In genomic region chr10:132307823-132308587, GRCh38 we compare ENCODE assay signal across 8 cellular contexts. TPM values are rescaled to one million over a fixed set of nuclear protein-coding genes. Genes with fewer than 3 reads are reported as not detected.
DNase-seq lines count a peak whose midpoint lies in the region; ATAC-seq, FAIRE-seq and TF ChIP-seq lines count a peak whose summit lies in the region.

TSS of gene STK32C (minus strand) at chr10:132307950. CDS start at chr10:132307833, 117 bp downstream.

- H3K9me3 ChIP-seq in MM.1S (replicated peaks; ENCODE audit: insufficient read depth, low read length), result no peaks in the 10 kb centered on the region
- H3K9me3 ChIP-seq in psoas muscle, result no peaks in the 10 kb centered on the region
- no peaks in the 10 kb centered on the region for H3K9me3 ChIP-seq in upper lobe of left lung

- peaks cover 31% of the 10 kb centered on the region for H3K79me2 ChIP-seq in MM.1S (ENCODE audit: low read length)

- H3K36me3 ChIP-seq in MM.1S (replicated peaks; ENCODE audit: insufficient read depth, low read length) (no peaks in the 10 kb centered on the region), psoas muscle (ENCODE audit: insufficient read depth in 1 of 2, low read depth in 1 of 2) (no peaks in the 10 kb centered on the region), upper lobe of left lung (no peaks in the 10 kb centered on the region)

- 0 to 1% (median 0%) methylated on average over 42 to 83 of the region's 84 CpGs for WGBS in psoas muscle, 3 donors
- 0 to 1% methylated on average over 5 to 25 of the region's 84 CpGs for WGBS in upper lobe of left lung, 2 donors

- intact Hi-C loops in left ventricle myocardium superior (cut with micrococcal nuclease), result no loop called here
- intact Hi-C loops in psoas muscle (cut with DNase I), result loop anchor here in 1 of 2 donors (5.0 kb wide), 1 partner anchor 44 kb away; no protein-coding TSS in a partner anchor

- peak; percentile 97 for ATAC-seq in left ventricle myocardium superior
- ATAC-seq in psoas muscle, result peak; percentile 95 to 98 (median 96)
- peak; percentile 94 to 96 for ATAC-seq in upper lobe of left lung (ENCODE audit: low FRiP score in 2 of 2)

- peaks cover 18% of the 10 kb centered on the region for H3F3A ChIP-seq in MM.1S (ENCODE audit: insufficient read depth, low read length)

- no peaks in the 10 kb centered on the region for H3K9me2 ChIP-seq in MM.1S (replicated peaks; ENCODE audit: insufficient read depth, low read length)

- no peak within 1 kb of the TSS for H3K27ac ChIP-seq in MM.1S (ENCODE audit: low read length)
- peak within 1 kb of the TSS; percentile 68 for H3K27ac ChIP-seq in psoas muscle
- peak within 1 kb of the TSS; percentile 74 to 91 (median 86) for H3K27ac ChIP-seq in upper lobe of left lung

- no peaks in the 10 kb centered on the region for H4K20me1 ChIP-seq in MM.1S (ENCODE audit: insufficient read depth, low read length)

- FAIRE-seq in H54 (lab: Jason Lieb, UNC), result no peak

- H3K4me3 ChIP-seq in MM.1S (ENCODE audit: low read length), result peak within 1 kb of the TSS; percentile 58
- H3K4me3 ChIP-seq in psoas muscle, result peak within 1 kb of the TSS; percentile 82
- peak within 1 kb of the TSS; percentile 89 to 99 (median 97) for H3K4me3 ChIP-seq in upper lobe of left lung

- H2AFZ ChIP-seq in MM.1S (ENCODE audit: low read length), result peak within 1 kb of the TSS; percentile 45; the same call in 1 of the 2 replicates

- no peak for TF ChIP-seq CTCF in MM.1S (IDR thresholded peaks at IDR 0.05; ENCODE audit: low read length)
- TF ChIP-seq CTCF in psoas muscle (IDR thresholded peaks at IDR 0.05), result no peak
- no peak for TF ChIP-seq CTCF in upper lobe of left lung (IDR thresholded peaks at IDR 0.05)

- TF ChIP-seq POLR2A in H54 (IDR thresholded peaks at IDR 0.05; ENCODE audit: low read depth, low read length), result peak; percentile 74
- peak in 2 of 4 donors; percentile 44 to 77 for TF ChIP-seq POLR2A in upper lobe of left lung (IDR thresholded peaks at IDR 0.05)

- TF ChIP-seq EP300 in upper lobe of left lung (IDR thresholded peaks at IDR 0.05), result no peak

- H3K4me1 ChIP-seq in MM.1S (ENCODE audit: low read length) (peaks cover 18% of the 10 kb centered on the region), psoas muscle (peaks cover 11% of the 10 kb centered on the region), upper lobe of left lung (peaks cover 11 to 26% (median 15%) of the 10 kb centered on the region in 4 donors)

- peak within 1 kb of the TSS; percentile 50; the same call in 1 of the 2 replicates for H3K4me2 ChIP-seq in MM.1S (ENCODE audit: low read depth, low read length)

- peak; percentile 100 for DNase-seq in GM03348 (ENCODE audit: low spot score)
- DNase-seq in H54 (ENCODE audit: insufficient read length, low spot score), result peak; percentile 80
- peak; percentile 74 for DNase-seq in MM.1S
- DNase-seq in T-helper 2 cell, result peak; percentile 78 to 90 (median 88)
- peak; percentile 85 for DNase-seq in amniotic stem cell (lab: John Stamatoyannopoulos, UW)
- DNase-seq in left ventricle myocardium superior, result peak; percentile 97
- peak; percentile 93 to 96 for DNase-seq in psoas muscle
- DNase-seq in upper lobe of left lung, result peak; percentile 95 to 98

- no peaks in the 10 kb centered on the region for H3K27me3 ChIP-seq in MM.1S (replicated peaks; ENCODE audit: insufficient read depth, low read length)
- peaks cover 0 to 24% (median 0%) of the 10 kb centered on the region in 3 donors for H3K27me3 ChIP-seq in psoas muscle (ENCODE audit: insufficient read depth in 3 of 3, low read length in 2 of 3)
- H3K27me3 ChIP-seq in upper lobe of left lung, result no peaks in the 10 kb centered on the region

- peak within 1 kb of the TSS; percentile 29; the same call in 1 of the 2 replicates for H3K9ac ChIP-seq in MM.1S (ENCODE audit: low read length)

RNA-seq across cellular contexts. Expression of gene STK32C, which starts in this region (rescaled TPM):
- total RNA-seq in left ventricle myocardium superior, result 4.9 TPM
- 1 to 10 TPM; 5.6 to 7.0 (median 6.1) TPM for total RNA-seq in psoas muscle
- polyA plus RNA-seq in psoas muscle, result 10 to 100 TPM in 1 of 3 donors, 1 to 10 TPM in 2; 3.6 to 11.7 (median 8.1) TPM
- 10 to 100 TPM in 4 of 6 donors, 1 to 10 TPM in 2; 4.8 to 18.3 (median 15.6) TPM for total RNA-seq in upper lobe of left lung
